Comparison of ENCODE assay signal across 8 cellular contexts in genomic region chr17:59330314-59330942, GRCh38. TPM values are rescaled to one million over a fixed set of nuclear protein-coding genes. Genes with fewer than 3 reads are reported as not detected.
DNase-seq lines count a peak whose midpoint lies in the region; ATAC-seq, FAIRE-seq and TF ChIP-seq lines count a peak whose summit lies in the region.

No MANE protein-coding gene starts in this region.

- CTCF ChIA-PET in endothelial cell of umbilical vein (lab: Charles Lee), result interaction anchor here (0.8 to 4.5 kb wide), 24 partner anchors 9 to 619 kb away, joined by 3 to 147 read pairs (median 7); partner anchors contain the start of gene DHX40

- TF ChIP-seq CTCF in endothelial cell of umbilical vein (IDR thresholded peaks at IDR 0.05; ENCODE audit: extremely low read depth in 1 of 2, insufficient read depth in 1 of 2, low read depth in 1 of 2, low read length in 2 of 2), result no peak
- no peak for TF ChIP-seq CTCF in natural killer cell (IDR thresholded peaks at IDR 0.05)

- peaks cover 53% of the 10 kb centered on the region for H3K4me1 ChIP-seq in endothelial cell of umbilical vein (ENCODE audit: control insufficient read depth, extremely low read depth, insufficient read depth, low read length)

- H3K9me1 ChIP-seq in endothelial cell of umbilical vein (replicated peaks; ENCODE audit: control insufficient read depth, extremely low read depth, insufficient read depth, low read length), result no peaks in the 10 kb centered on the region

- dilution Hi-C loops in endothelial cell of umbilical vein (cut with MboI; ENCODE audit: extremely low pct_ligation_motif_present, low sequenced_read_pairs), result loop anchor here (25.0 kb wide), 1 partner anchor 107 kb away; no protein-coding TSS in a partner anchor

- intact Hi-C loops in endothelial cell of umbilical vein (cut with micrococcal nuclease) (loop anchor here (1.0 to 5.0 kb wide), 2 partner anchors 48 to 377 kb away; partner anchors contain the start of genes PTRH2 and VMP1), natural killer cell (cut with micrococcal nuclease) (no loop called here)

- H2AFZ ChIP-seq in endothelial cell of umbilical vein (ENCODE audit: low read depth, low read length), result peak overlapping the region; percentile 3

- H3K4me1 Mint-ChIP-seq in natural killer cell, result peaks cover 32 to 46% of the 10 kb centered on the region in 2 donors

- POLR2A ChIA-PET in endothelial cell of umbilical vein (lab: Charles Lee), result interaction anchor here (0.5 to 1.9 kb wide), 6 partner anchors 9 to 289 kb away, joined by 3 to 9 read pairs (median 4); partner anchors contain the start of gene CLTC

- ATAC-seq in natural killer cell, result no peak
- no peak for ATAC-seq in GM21576 (IDR thresholded peaks at IDR 0.05; ENCODE audit: unreplicated experiment)
- no peak for ATAC-seq in HG02840 (IDR thresholded peaks at IDR 0.05; ENCODE audit: low FRiP score, unreplicated experiment)

- H3K36me3 ChIP-seq in endothelial cell of umbilical vein (ENCODE audit: control insufficient read depth in 2 of 2, extremely low read depth in 1 of 2, insufficient read depth in 2 of 2, low read length in 2 of 2), result no peaks in the 10 kb centered on the region

- peak overlapping the region; percentile 69 for H3K27ac ChIP-seq in endothelial cell of umbilical vein (ENCODE audit: insufficient read depth, low read depth, low read length)

- peak overlapping the region; percentile 52 for H3K9ac ChIP-seq in endothelial cell of umbilical vein (replicated peaks; ENCODE audit: extremely low read depth, insufficient read depth, low read length)

- no peaks in the 10 kb centered on the region for H3K9me3 ChIP-seq in endothelial cell of umbilical vein (replicated peaks; ENCODE audit: control insufficient read depth, insufficient read depth, low read length)

- peak; percentile 80 for FAIRE-seq in endothelial cell of umbilical vein (lab: Jason Lieb, UNC)

- no peaks in the 10 kb centered on the region for H3K27me3 ChIP-seq in endothelial cell of umbilical vein (ENCODE audit: control insufficient read depth in 2 of 2, insufficient read depth in 2 of 2, low read length in 2 of 2)

- H3K27me3 Mint-ChIP-seq in natural killer cell (ENCODE audit: low read depth in 2 of 2), result no peaks in the 10 kb centered on the region

- no peaks in the 10 kb centered on the region for H3K9me3 Mint-ChIP-seq in natural killer cell

- H3K4me3 Mint-ChIP-seq in natural killer cell, result peak overlapping the region; percentile 60

- H3K27ac Mint-ChIP-seq in natural killer cell, result peak overlapping the region; percentile 77 to 83

- H4K20me1 ChIP-seq in endothelial cell of umbilical vein (replicated peaks; ENCODE audit: control insufficient read depth, extremely low read depth, insufficient read depth, low read length), result no peaks in the 10 kb centered on the region

- DNase-seq in DMS 273 treated with DMSO at 0.1 percent for 48 hours (lab: John Stamatoyannopoulos, UW) (peak; percentile 17), NCI-H82 treated with DMSO at 0.1 percent for 48 hours (lab: John Stamatoyannopoulos, UW; ENCODE audit: unreplicated experiment) (peak; percentile 42), endothelial cell of umbilical vein (ENCODE audit: low read depth, low spot score) (peak; percentile 92), natural killer cell (no peak), amniotic stem cell (lab: John Stamatoyannopoulos, UW) (no peak), hepatic stellate cell (ENCODE audit: low spot score) (no peak)

- TF ChIP-seq POLR2A in endothelial cell of umbilical vein (IDR thresholded peaks at IDR 0.05; ENCODE audit: low read depth, low read length), result no peak

- BruUV-seq in endothelial cell of umbilical vein (replicated peaks; lab: Mats Ljungman, UMichigan), result TSS peak; percentile 21

- H3K4me3 ChIP-seq in endothelial cell of umbilical vein (replicated peaks in 1 of 3; ENCODE audit: insufficient read depth in 1 of 3, low read depth in 1 of 3, low read length in 3 of 3), result no peak overlapping the region

- H3K4me2 ChIP-seq in endothelial cell of umbilical vein (ENCODE audit: insufficient read depth, low read length), result peak overlapping the region; percentile 35

- H3K36me3 Mint-ChIP-seq in natural killer cell, result no peaks in the 10 kb centered on the region

- H3K79me2 ChIP-seq in endothelial cell of umbilical vein (ENCODE audit: control insufficient read depth, insufficient read depth, low read length), result peaks cover 31% of the 10 kb centered on the region

TF ChIP-seq in endothelial cell of umbilical vein, 7 proteins besides CTCF, POLR2A, EP300 and RAD21:
- no peak for TF ChIP-seq MAX (IDR thresholded peaks at IDR 0.05; ENCODE audit: insufficient read depth, insufficient read length)
- TF ChIP-seq FOS (IDR thresholded peaks at IDR 0.05; ENCODE audit: borderline replicate concordance, insufficient read depth, low read length), result no peak

RNA-seq across cellular contexts. Expression of gene YPEL2, which starts 1.0 kb away (rescaled TPM):
- 59.5 and 66.8 TPM in 2 replicates for total RNA-seq in endothelial cell of umbilical vein
- 29.4 and 36.5 TPM in 2 replicates for polyA plus RNA-seq in endothelial cell of umbilical vein
- polyA plus RNA-seq in endothelial cell of umbilical vein (2011; cell fraction: cytosol; rRNA removed), result 36.3 and 39.7 TPM in 2 replicates
- 92.6 and 95.6 TPM in 2 replicates for polyA plus RNA-seq in endothelial cell of umbilical vein (2011; cell fraction: nucleus; rRNA removed)
- polyA plus RNA-seq in endothelial cell of umbilical vein (2012), result 22.3 and 25.8 TPM in 2 replicates
- polyA minus RNA-seq in endothelial cell of umbilical vein, result 155 and 163 TPM in 2 replicates
- polyA minus RNA-seq in endothelial cell of umbilical vein (2011; cell fraction: cytosol; rRNA and poly(A)+ RNA removed), result 2.6 TPM
- 117 and 159 TPM in 2 replicates for polyA minus RNA-seq in endothelial cell of umbilical vein (2011; cell fraction: nucleus; rRNA and poly(A)+ RNA removed)
- 10 to 100 TPM; 30.5 to 35.6 (median 33.5) TPM for total RNA-seq in natural killer cell

Comparison
In these comparisons a context has a peak if more than half of its experiments do, and no peak if none do; other contexts are left out.
1. DNase-seq: peak in DMS 273 treated with DMSO at 0.1 percent for 48 hours (single experiment), NCI-H82 treated with DMSO at 0.1 percent for 48 hours (single experiment) and endothelial cell of umbilical vein (single experiment); none in natural killer cell (single experiment), amniotic stem cell (single experiment) and hepatic stellate cell (single experiment).